8 cellular contexts compared by ENCODE assay signal in genomic region chr11:14715669-14716068, GRCh38.
DNase-seq lines count a peak whose midpoint lies in the region; ATAC-seq, FAIRE-seq and TF ChIP-seq lines count a peak whose summit lies in the region.
"Not testable (repeated sequence)": the region's sequence is repeated elsewhere in the genome, so short reads cannot be mapped to it uniquely, and the experiment has no call there.

No MANE protein-coding gene starts in this region.

- TF ChIP-seq RAD21 in K562 (CRISPR knock-in tag; conservative IDR thresholded peaks at IDR 0.05 in 1 of 2, IDR thresholded peaks at IDR 0.05 in 1 of 2): not testable (repeated sequence)

- intact Hi-C loops in K562 (cut with micrococcal nuclease): not testable (repeated sequence)

- not testable (repeated sequence) for FAIRE-seq in K562 (lab: Jason Lieb, UNC)

- not testable (repeated sequence) for ATAC-seq in GM23338, WTC11, K562

- peak overlapping the region; percentile 34; the same call in 1 of the 3 replicates for H3K4me3 Mint-ChIP-seq in GM23338
- peak overlapping the region; percentile 62 for H3K4me3 Mint-ChIP-seq in WTC11
- H3K4me3 Mint-ChIP-seq in neural crest cell: peak overlapping the region; percentile 50

- H3F3A ChIP-seq in GM23338 (replicated peaks; ENCODE audit: low read depth): not testable (repeated sequence)

- H3K9ac ChIP-seq in K562 (ENCODE audit: insufficient read depth in 1 of 2, low read depth in 2 of 2, low read length in 2 of 2); iPS-18a (ENCODE audit: low read length): not testable (repeated sequence)

- WGBS in K562 (ENCODE audit: insufficient coverage, low coverage, missing lambda C conversion rate): 94% methylated on average over 4 of the region's 11 CpGs

- peak overlapping the region; percentile 68 for H3K4me2 ChIP-seq in GM23338
- not testable (repeated sequence) for H3K4me2 ChIP-seq in K562 (ENCODE audit: insufficient read depth, low read length)

- not testable (repeated sequence) for H3K9me2 ChIP-seq in GM23338 (ENCODE audit: insufficient read depth)

- not testable (repeated sequence) for H3K9me3 ChIP-seq in K562 (replicated peaks; ENCODE audit: control insufficient read depth, insufficient read depth, low read depth, low read length); iPS-18a (ENCODE audit: control insufficient read depth, low read depth, low read length)

- TF ChIP-seq CTCF in GM23338 (conservative IDR thresholded peaks at IDR 0.05; ENCODE audit: low read depth in 2 of 2); WTC11 (IDR thresholded peaks at IDR 0.05); K562 (IDR thresholded peaks at IDR 0.05 in 2 of 3, conservative IDR thresholded peaks at IDR 0.05 in 1 of 3; ENCODE audit: insufficient read depth in 2 of 3, low read depth in 1 of 3, low read length in 3 of 3); neural crest cell (conservative IDR thresholded peaks at IDR 0.05): not testable (repeated sequence)

- H3K36me3 ChIP-seq in GM23338 (ENCODE audit: insufficient read depth); K562 (ENCODE audit: control insufficient read depth, insufficient read depth, low read length); iPS-18a (ENCODE audit: control insufficient read depth, low read depth, low read length): not testable (repeated sequence)

- in situ Hi-C loops in K562 (cut with MboI): not testable (repeated sequence)

- not testable (repeated sequence) for H3K9me3 Mint-ChIP-seq in GM23338, WTC11, neural crest cell

- peak overlapping the region; percentile 5; the same call in 1 of the 2 replicates for H3K27ac ChIP-seq in GM23338 (ENCODE audit: low read depth)
- not testable (repeated sequence) for H3K27ac ChIP-seq in K562 (ENCODE audit: extremely low read depth, low read depth, low read length); iPS-18a (ENCODE audit: low read length)

- TF ChIP-seq EP300 in K562 (IDR thresholded peaks at IDR 0.05; ENCODE audit: low read length): not testable (repeated sequence)

- not testable (repeated sequence) for H3K36me3 Mint-ChIP-seq in GM23338 (ENCODE audit: low read depth); WTC11; neural crest cell (ENCODE audit: low read depth)

- not testable (repeated sequence) for BruUV-seq in K562 (replicated peaks; lab: Mats Ljungman, UMichigan)

- H2AFZ ChIP-seq in GM23338: peak overlapping the region; percentile 40; the same call in 1 of the 2 replicates
- H2AFZ ChIP-seq in K562 (ENCODE audit: low read depth, low read length): not testable (repeated sequence)

- H3K27me3 ChIP-seq in GM23338 (ENCODE audit: insufficient read depth); K562 (ENCODE audit: control insufficient read depth in 2 of 2, insufficient read depth in 2 of 2, low read length in 2 of 2); iPS-18a (ENCODE audit: control insufficient read depth, insufficient read depth, low read length): not testable (repeated sequence)

- H3K4me1 Mint-ChIP-seq in GM23338, WTC11, neural crest cell: not testable (repeated sequence)

- not testable (repeated sequence) for H3K27me3 Mint-ChIP-seq in GM23338 (ENCODE audit: insufficient read depth, low read depth, poor library complexity); WTC11 (ENCODE audit: low read depth); neural crest cell (ENCODE audit: low read depth)

- peak; percentile 8 for DNase-seq in CMK (ENCODE audit: low read depth)
- DNase-seq in GM23338 (ENCODE audit: low spot score): peak; percentile 30
- peak; percentile 32 for DNase-seq in MV-4-11 (lab: John Stamatoyannopoulos, UW)
- peak; percentile 46 for DNase-seq in NCI-H69 (lab: John Stamatoyannopoulos, UW)
- DNase-seq in WTC11 (ENCODE audit: low spot score); K562 (ENCODE audit: extremely low read depth in 1 of 4, low spot score in 3 of 4); neural crest cell (ENCODE audit: low read depth, low spot score): not testable (repeated sequence)

- CTCF ChIA-PET in WTC11 (lab: Charles Lee); K562 (lab: Yijun Ruan, JAX; ENCODE audit: low intra/inter-chr PET ratio): not testable (repeated sequence)

- H3K4me3 ChIP-seq in GM23338: peak overlapping the region; percentile 45; the same call in 1 of the 2 replicates
- not testable (repeated sequence) for H3K4me3 ChIP-seq in K562
- H3K4me3 ChIP-seq in iPS-18a (ENCODE audit: low read length): peak overlapping the region; percentile 21

- H3K79me2 ChIP-seq in GM23338 (replicated peaks; ENCODE audit: insufficient read depth); K562 (ENCODE audit: control insufficient read depth, insufficient read depth, low read length): not testable (repeated sequence)

- POLR2A ChIA-PET in WTC11 (lab: Charles Lee); K562 (lab: Yijun Ruan, JAX): not testable (repeated sequence)

- not testable (repeated sequence) for H3K9me1 ChIP-seq in K562 (ENCODE audit: control insufficient read depth, insufficient read depth, low read length)

- H3K4me1 ChIP-seq in GM23338 (ENCODE audit: insufficient read depth); K562 (replicated peaks in 1 of 2; ENCODE audit: control insufficient read depth in 2 of 2, insufficient read depth in 2 of 2, low read length in 2 of 2); iPS-18a (ENCODE audit: control insufficient read depth, low read depth, low read length): not testable (repeated sequence)

- H3K27ac Mint-ChIP-seq in GM23338 (peak overlapping the region; percentile 24; the same call in 1 of the 2 replicates), WTC11 (peak overlapping the region; percentile 81)
- not testable (repeated sequence) for H3K27ac Mint-ChIP-seq in neural crest cell (ENCODE audit: unreplicated experiment)

- H4K20me1 ChIP-seq in GM23338 (replicated peaks; ENCODE audit: insufficient read depth); K562 (replicated peaks; ENCODE audit: control insufficient read depth, insufficient read depth, low read length): not testable (repeated sequence)

- not testable (repeated sequence) for TF ChIP-seq POLR2A in K562 (conservative IDR thresholded peaks at IDR 0.05)

TF ChIP-seq in K562, 482 proteins besides CTCF, POLR2A, EP300 and RAD21:
- TF ChIP-seq NFIC (IDR thresholded peaks at IDR 0.05): peak; percentile 83
- peak; percentile 45 for TF ChIP-seq NFIX (CRISPR knock-in tag; IDR thresholded peaks at IDR 0.05; ENCODE audit: low read depth)
- TF ChIP-seq CEBPB (tag; IDR thresholded peaks at IDR 0.05): peak; percentile 48
